In genomic region chr11:44780940-44781631, GRCh38 we compare ENCODE assay signal across 1 cellular context.
TF ChIP-seq lines count a peak whose summit lies in the region.

No MANE protein-coding gene starts in this region.

TF ChIP-seq in K562, 482 proteins besides CTCF, POLR2A, EP300 and RAD21 (continued from another document and continues in another):
- TF ChIP-seq ZFP30 (CRISPR knock-in tag; IDR thresholded peaks at IDR 0.05; ENCODE audit: borderline replicate concordance) (no peak), ZNF609 (CRISPR knock-in tag; IDR thresholded peaks at IDR 0.05; ENCODE audit: borderline replicate concordance) (0 out of 2 replicates have a peak, but pooled peaks have one; percentile 47), NR3C1 (CRISPR knock-in tag; IDR thresholded peaks at IDR 0.05) (no peak), STAG1 (CRISPR knock-in tag; IDR thresholded peaks at IDR 0.05; ENCODE audit: borderline replicate concordance) (no peak), ZNF766 (CRISPR knock-in tag; conservative IDR thresholded peaks at IDR 0.05) (peak; percentile 100), ZNF717 (CRISPR knock-in tag; IDR thresholded peaks at IDR 0.05) (no peak), CREB3 (tag; conservative IDR thresholded peaks at IDR 0.05; ENCODE audit: low read depth) (no peak), SLC30A9 (CRISPR knock-in tag; IDR thresholded peaks at IDR 0.05) (no peak), CCAR2 (IDR thresholded peaks at IDR 0.05; ENCODE audit: low read depth, low read length) (no peak), ETS1 (conservative IDR thresholded peaks at IDR 0.05; ENCODE audit: control insufficient read depth, low read depth, low read length) (peak; percentile 74; the same call in 1 of the 2 replicates), RBBP5 (IDR thresholded peaks at IDR 0.05; ENCODE audit: borderline replicate concordance, insufficient read depth, low read length, poor library complexity, severe bottlenecking) (no peak), ZNF23 (CRISPR knock-in tag; IDR thresholded peaks at IDR 0.05) (no peak), CREBBP (IDR thresholded peaks at IDR 0.05; ENCODE audit: low read depth, low read length) (no peak), GABPB1 (CRISPR knock-in tag; IDR thresholded peaks at IDR 0.05) (peak; percentile 63), ZNF143 (CRISPR knock-in tag; IDR thresholded peaks at IDR 0.05) (no peak), ARID4B (CRISPR knock-in tag; IDR thresholded peaks at IDR 0.05) (no peak), ZNF253 (CRISPR knock-in tag; conservative IDR thresholded peaks at IDR 0.05) (no peak), FOXO4 (CRISPR knock-in tag; IDR thresholded peaks at IDR 0.05) (no peak), HDAC8 (tag; IDR thresholded peaks at IDR 0.05) (no peak), ZBTB8A (IDR thresholded peaks at IDR 0.05; ENCODE audit: partially characterized antibody) (no peak), CTBP1 (IDR thresholded peaks at IDR 0.05; ENCODE audit: borderline replicate concordance) (peak; percentile 94), ZNF780A (CRISPR knock-in tag; IDR thresholded peaks at IDR 0.05) (no peak), PRDM10 (IDR thresholded peaks at IDR 0.05; ENCODE audit: partially characterized antibody) (no peak), ZNF561 (CRISPR knock-in tag; conservative IDR thresholded peaks at IDR 0.05) (no peak), DIDO1 (tag; IDR thresholded peaks at IDR 0.05; ENCODE audit: low read depth) (no peak; the same call in 1 of the 2 replicates), MXD1 (CRISPR knock-in tag; IDR thresholded peaks at IDR 0.05; ENCODE audit: borderline replicate concordance, poor library complexity, severe bottlenecking) (no peak), SUPT5H (IDR thresholded peaks at IDR 0.05) (no peak), TEAD1 (CRISPR knock-in tag; IDR thresholded peaks at IDR 0.05) (no peak), ZBTB33 (CRISPR knock-in tag; IDR thresholded peaks at IDR 0.05) (peak; percentile 22; the same call in 1 of the 2 replicates), CCNT2 (IDR thresholded peaks at IDR 0.05; ENCODE audit: borderline replicate concordance, extremely low read depth, insufficient read length, low read depth, low read length) (peak; percentile 47), SAP30 (IDR thresholded peaks at IDR 0.05; ENCODE audit: borderline replicate concordance, insufficient read depth, low read depth, low read length, poor library complexity, severe bottlenecking) (no peak), NR2C2 (CRISPR knock-in tag; IDR thresholded peaks at IDR 0.05) (no peak), NR2C2 (tag; IDR thresholded peaks at IDR 0.05) (no peak), PCBP2 (IDR thresholded peaks at IDR 0.05; ENCODE audit: low read depth, low read length, poor library complexity, severe bottlenecking) (no peak), ZNF277 (CRISPR knock-in tag; IDR thresholded peaks at IDR 0.05; ENCODE audit: borderline replicate concordance) (no peak), CSDE1 (IDR thresholded peaks at IDR 0.05) (no peak), ZBTB43 (CRISPR knock-in tag; IDR thresholded peaks at IDR 0.05) (no peak), ZNF764 (CRISPR knock-in tag; IDR thresholded peaks at IDR 0.05; ENCODE audit: low read depth) (no peak)
